Comparison of ENCODE assay signal across 19 cellular contexts in genomic region chr3:9855594-9855993, GRCh38. TPM values are rescaled to one million over a fixed set of nuclear protein-coding genes. Genes with fewer than 3 reads are reported as not detected.
DNase-seq lines count a peak whose midpoint lies in the region; ATAC-seq and TF ChIP-seq lines count a peak whose summit lies in the region.
"Had no signal": no experiment of that assay in that cellular context is flagged by ENCODE, and none has a peak within 500 bp of the region (broad histone marks: within the 10 kb centered on the region; RNA-seq: fewer than 3 reads in every experiment).

No MANE protein-coding gene starts in this region.

- H4K20me1 ChIP-seq in osteoblast (ENCODE audit: insufficient read depth, low read length): no peaks in the 10 kb centered on the region
- H4K20me1 ChIP-seq: BLaER1 had no signal

- no peaks in the 10 kb centered on the region for H3K36me3 Mint-ChIP-seq in natural killer cell
- H3K36me3 Mint-ChIP-seq in natural killer cell treated with Interleukin-12 subunit alpha and Interleukin-12 subunit beta and Interleukin-15 and Interleukin-18, amount 100 ng/mL, for 72 hours: no peaks in the 10 kb centered on the region
- H3K36me3 Mint-ChIP-seq in activated T-helper 17 cell treated with anti-CD3 and anti-CD28 coated beads, Interleukin-2, amount 50 U/mL, for 72 hours (ENCODE audit: low read depth): no peaks in the 10 kb centered on the region
- H3K36me3 Mint-ChIP-seq: CD14-positive monocyte; CD4-positive, alpha-beta memory T cell had no signal

- no peaks in the 10 kb centered on the region for H3K4me1 ChIP-seq in osteoblast (ENCODE audit: insufficient read depth, low read length)
- H3K4me1 ChIP-seq: BLaER1 had no signal

- DNase-seq in natural killer cell (no peak), coronary artery (ENCODE audit: low spot score) (peak; percentile 31), osteoblast (ENCODE audit: insufficient read length, low spot score, missing footprints) (peak; percentile 53), NCI-H345 treated with DMSO at 0.1 percent for 48 hours (lab: John Stamatoyannopoulos, UW; ENCODE audit: unreplicated experiment) (no peak), mucosa of gallbladder (ENCODE audit: low spot score) (no peak)
- DNase-seq in natural killer cell treated with Interleukin-12 subunit alpha and Interleukin-12 subunit beta and Interleukin-15 and Interleukin-18, amount 100 ng/mL, for 72 hours (ENCODE audit: low spot score): no peak
- DNase-seq: 8988T; CD4-positive, alpha-beta memory T cell; DMS53; DND-41; EL; GM23248 had no signal

- peak overlapping the region in 1 of 2 donors; percentile 45 for H3K27ac Mint-ChIP-seq in natural killer cell
- peak overlapping the region in 1 of 2 donors; percentile 70 for H3K27ac Mint-ChIP-seq in natural killer cell treated with Interleukin-12 subunit alpha and Interleukin-12 subunit beta and Interleukin-15 and Interleukin-18, amount 100 ng/mL, for 72 hours
- no peak overlapping the region for H3K27ac Mint-ChIP-seq in activated T-helper 17 cell treated with anti-CD3 and anti-CD28 coated beads, Interleukin-2, amount 50 U/mL, for 72 hours
- H3K27ac Mint-ChIP-seq: CD14-positive monocyte had no signal

- H3K27me3 Mint-ChIP-seq in natural killer cell (ENCODE audit: low read depth in 2 of 2): no peaks in the 10 kb centered on the region
- no peaks in the 10 kb centered on the region for H3K27me3 Mint-ChIP-seq in natural killer cell treated with Interleukin-12 subunit alpha and Interleukin-12 subunit beta and Interleukin-15 and Interleukin-18, amount 100 ng/mL, for 72 hours
- no peaks in the 10 kb centered on the region for H3K27me3 Mint-ChIP-seq in activated T-helper 17 cell treated with anti-CD3 and anti-CD28 coated beads, Interleukin-2, amount 50 U/mL, for 72 hours

- no peak overlapping the region for H2AFZ ChIP-seq in osteoblast (ENCODE audit: low read length)
- H2AFZ ChIP-seq: GM23248 had no signal

- intact Hi-C loops in natural killer cell (cut with micrococcal nuclease): no loop called here

- no peaks in the 10 kb centered on the region for H3K9me3 Mint-ChIP-seq in natural killer cell
- no peaks in the 10 kb centered on the region for H3K9me3 Mint-ChIP-seq in natural killer cell treated with Interleukin-12 subunit alpha and Interleukin-12 subunit beta and Interleukin-15 and Interleukin-18, amount 100 ng/mL, for 72 hours
- H3K9me3 Mint-ChIP-seq in activated T-helper 17 cell treated with anti-CD3 and anti-CD28 coated beads, Interleukin-2, amount 50 U/mL, for 72 hours: no peaks in the 10 kb centered on the region
- H3K9me3 Mint-ChIP-seq: CD4-positive, alpha-beta memory T cell had no signal

- no peak overlapping the region for H3K27ac ChIP-seq in coronary artery
- no peak overlapping the region for H3K27ac ChIP-seq in osteoblast (ENCODE audit: low read depth, low read length)
- H3K27ac ChIP-seq: BLaER1, GM23248 had no signal

- no peaks in the 10 kb centered on the region for H3K9me3 ChIP-seq in osteoblast (ENCODE audit: low read depth, low read length)
- H3K9me3 ChIP-seq: BLaER1, HAP-1 had no signal

- H3K4me3 Mint-ChIP-seq in natural killer cell: peak overlapping the region; percentile 43
- H3K4me3 Mint-ChIP-seq in natural killer cell treated with Interleukin-12 subunit alpha and Interleukin-12 subunit beta and Interleukin-15 and Interleukin-18, amount 100 ng/mL, for 72 hours: no peak overlapping the region
- no peak overlapping the region for H3K4me3 Mint-ChIP-seq in activated T-helper 17 cell treated with anti-CD3 and anti-CD28 coated beads, Interleukin-2, amount 50 U/mL, for 72 hours
- H3K4me3 Mint-ChIP-seq: CD14-positive monocyte; CD4-positive, alpha-beta memory T cell had no signal

- no peak overlapping the region for H3K4me3 ChIP-seq in coronary artery
- H3K4me3 ChIP-seq in osteoblast (ENCODE audit: insufficient read depth, low read length): no peak overlapping the region
- H3K4me3 ChIP-seq: BLaER1, GM23248, HAP-1 had no signal

- peaks cover 3% of the 10 kb centered on the region for H3K27me3 ChIP-seq in osteoblast (ENCODE audit: insufficient read depth, low read length)
- H3K27me3 ChIP-seq: BLaER1 had no signal

- H3K79me2 ChIP-seq in osteoblast (ENCODE audit: insufficient read depth, low read length): no peaks in the 10 kb centered on the region

- no peak overlapping the region for H3K4me2 ChIP-seq in osteoblast (ENCODE audit: insufficient read depth, low read length)
- H3K4me2 ChIP-seq: BLaER1 had no signal

- ATAC-seq in natural killer cell: peak in 1 of 3 donors; percentile 29
- no peak for ATAC-seq in natural killer cell treated with Interleukin-12 subunit alpha and Interleukin-12 subunit beta and Interleukin-15 and Interleukin-18, amount 100 ng/mL, for 72 hours
- ATAC-seq in activated T-helper 17 cell treated with anti-CD3 and anti-CD28 coated beads, Interleukin-2, amount 50 U/mL, for 72 hours (replicated peaks): no peak

- no peaks in the 10 kb centered on the region for H3K36me3 ChIP-seq in osteoblast (ENCODE audit: insufficient read depth, low read length)
- H3K36me3 ChIP-seq: BLaER1, HAP-1 had no signal

- H3K4me1 Mint-ChIP-seq in natural killer cell: peaks cover 46 to 53% of the 10 kb centered on the region in 2 donors
- H3K4me1 Mint-ChIP-seq in natural killer cell treated with Interleukin-12 subunit alpha and Interleukin-12 subunit beta and Interleukin-15 and Interleukin-18, amount 100 ng/mL, for 72 hours (ENCODE audit: low read depth in 2 of 2): peaks cover 20 to 37% of the 10 kb centered on the region in 2 donors
- peaks cover 5% of the 10 kb centered on the region for H3K4me1 Mint-ChIP-seq in activated T-helper 17 cell treated with anti-CD3 and anti-CD28 coated beads, Interleukin-2, amount 50 U/mL, for 72 hours

- no peak for TF ChIP-seq CTCF in natural killer cell (IDR thresholded peaks at IDR 0.05)
- TF ChIP-seq CTCF in coronary artery (IDR thresholded peaks at IDR 0.05): no peak
- no peak for TF ChIP-seq CTCF in osteoblast (IDR thresholded peaks at IDR 0.05; ENCODE audit: extremely low read depth, low read depth, low read length)

RNA-seq across cellular contexts. Expression of gene RPUSD3, which starts 11.8 kb away (rescaled TPM):
- 10 to 100 TPM; 27.5 to 43.9 (median 30.9) TPM for total RNA-seq in natural killer cell
- 10 to 100 TPM; 43.1 to 71.2 TPM for total RNA-seq in natural killer cell treated with Interleukin-12 subunit alpha and Interleukin-12 subunit beta and Interleukin-15 and Interleukin-18, amount 100 ng/mL, for 72 hours
- total RNA-seq in osteoblast: 18.6 and 19.2 TPM in 2 replicates
- 37.5 TPM for total RNA-seq in mucosa of gallbladder
- 10 to 100 TPM; 65.9 to 66.9 TPM for total RNA-seq in activated T-helper 17 cell treated with anti-CD3 and anti-CD28 coated beads, Interleukin-2, amount 50 U/mL, for 72 hours

RNA-seq across cellular contexts. Expression of gene CIDEC, which starts 24.5 kb away (rescaled TPM):
- total RNA-seq in natural killer cell (not detected), osteoblast (not detected in 2 replicates), mucosa of gallbladder (5.0 TPM)
- not detected for total RNA-seq in natural killer cell treated with Interleukin-12 subunit alpha and Interleukin-12 subunit beta and Interleukin-15 and Interleukin-18, amount 100 ng/mL, for 72 hours
- total RNA-seq in activated T-helper 17 cell treated with anti-CD3 and anti-CD28 coated beads, Interleukin-2, amount 50 U/mL, for 72 hours: under 1 TPM in 1 of 2 donors, not detected in 1; 0.42 TPM
- total RNA-seq: A673; CD4-positive, alpha-beta memory T cell; G401; GM23248; H4 had no signal

RNA-seq across cellular contexts. Expression of gene JAGN1, which starts 34.8 kb away (rescaled TPM):
- total RNA-seq in natural killer cell (10 to 100 TPM; 15.4 to 16.6 (median 15.5) TPM), osteoblast (21.8 and 26.1 TPM in 2 replicates), mucosa of gallbladder (30.7 TPM)
- 10 to 100 TPM; 31.8 to 42.8 TPM for total RNA-seq in natural killer cell treated with Interleukin-12 subunit alpha and Interleukin-12 subunit beta and Interleukin-15 and Interleukin-18, amount 100 ng/mL, for 72 hours
- 10 to 100 TPM; 22.8 to 32.0 TPM for total RNA-seq in activated T-helper 17 cell treated with anti-CD3 and anti-CD28 coated beads, Interleukin-2, amount 50 U/mL, for 72 hours

RNA-seq across cellular contexts. Expression of gene TTLL3, which starts 45.5 kb away (rescaled TPM):
- total RNA-seq in natural killer cell (100 to 1,000 TPM; 133 to 137 (median 136) TPM), osteoblast (31.1 and 33.9 TPM in 2 replicates), mucosa of gallbladder (62.8 TPM)
- 10 to 100 TPM; 50.0 to 91.3 TPM for total RNA-seq in natural killer cell treated with Interleukin-12 subunit alpha and Interleukin-12 subunit beta and Interleukin-15 and Interleukin-18, amount 100 ng/mL, for 72 hours
- 100 to 1,000 TPM in 1 of 2 donors, 10 to 100 TPM in 1; 55.9 to 123 TPM for total RNA-seq in activated T-helper 17 cell treated with anti-CD3 and anti-CD28 coated beads, Interleukin-2, amount 50 U/mL, for 72 hours

RNA-seq across cellular contexts. Expression of gene IL17RE, which starts 47.1 kb away (rescaled TPM):
- 1 to 10 TPM in 2 of 3 donors, under 1 TPM in 1; 0.28 to 2.5 (median 1.5) TPM for total RNA-seq in natural killer cell
- 1 to 10 TPM in 1 of 2 donors, under 1 TPM in 1; 0.48 to 1.9 TPM for total RNA-seq in natural killer cell treated with Interleukin-12 subunit alpha and Interleukin-12 subunit beta and Interleukin-15 and Interleukin-18, amount 100 ng/mL, for 72 hours
- 0.29 and 0.72 TPM in 2 replicates for total RNA-seq in osteoblast
- total RNA-seq in mucosa of gallbladder: 91.5 TPM
- 10 to 100 TPM in 1 of 2 donors, 1 to 10 TPM in 1; 5.9 to 20.1 TPM for total RNA-seq in activated T-helper 17 cell treated with anti-CD3 and anti-CD28 coated beads, Interleukin-2, amount 50 U/mL, for 72 hours
- total RNA-seq: H4 had no signal

Comparison
In these comparisons a context has a peak if more than half of its experiments do, and no peak if none do; other contexts are left out.
1. DNase-seq: peak in coronary artery (single experiment) and osteoblast (single experiment); none in natural killer cell (single experiment), natural killer cell treated with Interleukin-12 subunit alpha and Interleukin-12 subunit beta and Interleukin-15 and Interleukin-18, amount 100 ng/mL, for 72 hours (single experiment), NCI-H345 treated with DMSO at 0.1 percent for 48 hours (single experiment) and mucosa of gallbladder (single experiment).